ENCODE assay signal across 22 cellular contexts in genomic region chr7:106416430-106416829, GRCh38.
"Had no signal": no experiment of that assay in that cellular context is flagged by ENCODE, and none has a peak within 500 bp of the region (broad histone marks: within the 10 kb centered on the region; RNA-seq: fewer than 3 reads in every experiment).

No MANE protein-coding gene starts in this region.

- H3K27ac Mint-ChIP-seq: effector memory CD8-positive, alpha-beta T cell; immature natural killer cell; naive thymus-derived CD8-positive, alpha-beta T cell; stimulated activated memory B cell treated with anti-CD40 and anti-IgM and Interleukin-4, amounts not matched to agents 10 μg/mL and 1 μg/mL and 100 μg/mL, for 72 hours; stimulated activated naive CD8-positive, alpha-beta T cell treated with anti-CD3 and anti-CD28 coated beads, Interleukin-15, Interleukin-2, amounts not matched to agents 100 ng/mL and 50 ng/mL, for 24 hours had no signal

- H3K4me3 Mint-ChIP-seq: effector memory CD8-positive, alpha-beta T cell; immature natural killer cell; naive thymus-derived CD8-positive, alpha-beta T cell; neural crest cell; stimulated activated memory B cell treated with anti-CD40 and anti-IgM and Interleukin-4, amounts not matched to agents 10 μg/mL and 1 μg/mL and 100 μg/mL, for 72 hours; stimulated activated naive CD8-positive, alpha-beta T cell treated with anti-CD3 and anti-CD28 coated beads, Interleukin-15, Interleukin-2, amounts not matched to agents 100 ng/mL and 50 ng/mL, for 24 hours had no signal

- H3K27me3 ChIP-seq: right atrium auricular region, sigmoid colon, tibial nerve, upper lobe of right lung, uterus had no signal

- DNase-seq: cortex of kidney; effector memory CD8-positive, alpha-beta T cell; hypothalamus; immature natural killer cell; islet precursor cell; left colon; left ventricle myocardium inferior; lower lobe of right lung; naive thymus-derived CD8-positive, alpha-beta T cell; sigmoid colon; stimulated activated CD4-positive, alpha-beta T cell treated with anti-CD3 and anti-CD28 coated beads, Interleukin-2, amount 100 ng/mL, for 24 hours; stimulated activated CD4-positive, alpha-beta T cell treated with anti-CD3 and anti-CD28 coated beads, Interleukin-4, amount 100 ng/mL, for 4 hours; upper lobe of right lung; uterus had no signal

- H3K27ac ChIP-seq: left ventricle myocardium inferior, lower lobe of right lung, prostate gland, right atrium auricular region, thoracic aorta, upper lobe of right lung, uterus had no signal

- H3K36me3 ChIP-seq: left ventricle myocardium inferior, lower lobe of right lung, prostate gland, right atrium auricular region, sigmoid colon, thoracic aorta, tibial nerve, upper lobe of right lung, uterus had no signal

- H3K4me1 Mint-ChIP-seq: immature natural killer cell; naive thymus-derived CD8-positive, alpha-beta T cell had no signal

- H3K4me3 ChIP-seq: left ventricle myocardium inferior, lower lobe of right lung, prostate gland, right atrium auricular region, sigmoid colon, thoracic aorta, tibial nerve, upper lobe of right lung, uterus had no signal

- ATAC-seq: effector memory CD8-positive, alpha-beta T cell; left colon; lower lobe of right lung; naive thymus-derived CD8-positive, alpha-beta T cell; stimulated activated memory B cell treated with anti-CD40 and anti-IgM and Interleukin-4, amounts not matched to agents 10 μg/mL and 1 μg/mL and 100 μg/mL, for 72 hours; upper lobe of right lung had no signal

- H3K9me3 ChIP-seq: prostate gland, upper lobe of right lung, uterus had no signal

- FAIRE-seq: frontal cortex had no signal
